ENCODE assay signal across 13 cellular contexts in the genomic region with DNA sequence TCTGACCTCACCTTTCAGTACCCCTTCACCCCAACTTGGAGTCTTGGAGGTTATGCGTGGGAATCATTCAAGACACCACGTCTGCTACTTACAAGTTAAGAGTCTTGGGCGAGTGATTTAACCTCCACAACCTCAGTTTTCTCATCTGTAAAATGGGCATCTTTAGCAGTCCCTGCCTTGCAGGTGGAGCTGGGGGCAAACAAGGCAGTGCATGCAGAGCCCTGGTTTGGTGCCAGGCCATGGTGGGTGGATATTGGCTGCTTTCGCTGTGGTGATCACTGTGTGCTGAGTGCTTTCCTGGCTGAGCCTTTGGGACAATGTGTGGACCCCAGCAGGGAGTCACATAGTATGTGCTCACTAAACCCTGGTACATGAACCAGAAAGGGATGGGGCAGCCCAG. TPM values are rescaled to one million over a fixed set of nuclear protein-coding genes. Genes with fewer than 3 reads are reported as not detected.
DNase-seq lines count a peak whose midpoint lies in the region; ATAC-seq, FAIRE-seq and TF ChIP-seq lines count a peak whose summit lies in the region.
"Had no signal": no experiment of that assay in that cellular context is flagged by ENCODE, and none has a peak within 500 bp of the region (broad histone marks: within the 10 kb centered on the region; RNA-seq: fewer than 3 reads in every experiment).

No MANE protein-coding gene starts in this region.

- H3K27ac ChIP-seq in HepG2 (ENCODE audit: extremely low read length, insufficient read depth, low read length) (no peak overlapping the region), right lobe of liver (no peak overlapping the region), WERI-Rb-1 (peak overlapping the region; percentile 72), temporal lobe (ENCODE audit: low read depth, low read length) (peak overlapping the region; percentile 100)
- H3K27ac ChIP-seq: hepatocyte had no signal

- H4K20me1 ChIP-seq in HepG2 (ENCODE audit: insufficient read depth, low read length), result no peaks in the 10 kb centered on the region

- POLR2A ChIA-PET in HepG2 (lab: Yijun Ruan, JAX), result interaction anchor here (1.0 to 5.3 kb wide), 9 partner anchors 8 to 27 kb away, joined by 3 to 44 read pairs (median 11); a partner anchor contains a TSS

- no peak overlapping the region for H2AFZ ChIP-seq in HepG2 (ENCODE audit: low read length)
- H2AFZ ChIP-seq: hepatocyte had no signal

- TF ChIP-seq CTCF in HepG2 (CRISPR knock-in tag; IDR thresholded peaks at IDR 0.05) (no peak), right lobe of liver (IDR thresholded peaks at IDR 0.05) (no peak), WERI-Rb-1 (IDR thresholded peaks at IDR 0.05; ENCODE audit: low read depth, low read length) (no peak)

- no peak for DNase-seq in HepG2 (ENCODE audit: low spot score)
- no peak for DNase-seq in right lobe of liver
- DNase-seq in WERI-Rb-1, result no peak
- no peak for DNase-seq in activated gamma-delta T cell (lab: John Stamatoyannopoulos, UW)
- DNase-seq in KBM-7, result no peak
- DNase-seq: kidney glomerular epithelial cell had no signal

- CTCF ChIA-PET in HepG2 (lab: Yijun Ruan, JAX; ENCODE audit: low intra/inter-chr PET ratio, low total read pairs), result interaction anchor here (1.9 to 4.1 kb wide), 2 partner anchors 22 to 27 kb away, joined by 8 to 59 read pairs; no protein-coding TSS in a partner anchor

- 86% methylated on average over 4 of the region's 4 CpGs for WGBS in HepG2 (ENCODE audit: low lambda C conversion rate)
- 87% methylated on average over 3 of the region's 4 CpGs for WGBS in right lobe of liver (ENCODE audit: insufficient coverage, low coverage, low lambda C conversion rate, missing lambda C conversion rate)

- H3K36me3 ChIP-seq in HepG2 (replicated peaks in 1 of 2; ENCODE audit: control insufficient read depth in 1 of 2, insufficient read depth in 2 of 2, low read length in 2 of 2) (no peaks in the 10 kb centered on the region), right lobe of liver (no peaks in the 10 kb centered on the region), WERI-Rb-1 (no peaks in the 10 kb centered on the region)
- H3K36me3 ChIP-seq: cardiac muscle cell, tibial nerve had no signal

- H3K9me3 ChIP-seq in HepG2 (ENCODE audit: low read length), result no peaks in the 10 kb centered on the region
- H3K9me3 ChIP-seq in right lobe of liver, result no peaks in the 10 kb centered on the region
- H3K9me3 ChIP-seq in WERI-Rb-1 (ENCODE audit: severe bottlenecking), result no peaks in the 10 kb centered on the region
- H3K9me3 ChIP-seq in iPS-18c (ENCODE audit: control insufficient read depth, insufficient read depth, low read length), result no peaks in the 10 kb centered on the region
- H3K9me3 ChIP-seq: tibial nerve had no signal

- intact Hi-C loops in HepG2 (cut with micrococcal nuclease; ENCODE audit: unreplicated experiment), result loop anchor here (2.0 kb wide), 1 partner anchor 27 kb away; no protein-coding TSS in a partner anchor
- intact Hi-C loops in right lobe of liver (cut with DNase I), result no loop called here

- ATAC-seq in HepG2, result no peak
- ATAC-seq in right lobe of liver, result no peak
- ATAC-seq in GM18909 (IDR thresholded peaks at IDR 0.05; ENCODE audit: poor library complexity, unreplicated experiment), result no peak

- no peak for FAIRE-seq in HepG2 (lab: Jason Lieb, UNC)
- FAIRE-seq: A204.1 had no signal

- BruUV-seq in HepG2 (replicated peaks; lab: Mats Ljungman, UMichigan), result no TSS peak

- in situ Hi-C loops in HepG2 (cut with HindIII; ENCODE audit: extremely low pct_ligation_motif_present, low pct_unique_long_range_greater_than_20kb) (no loop called here), KBM-7 (cut with MboI; ENCODE audit: low pct_unique_long_range_greater_than_20kb, low sequenced_read_pairs) (no loop called here)

- no peak for TF ChIP-seq POLR2A in HepG2 (IDR thresholded peaks at IDR 0.05; ENCODE audit: insufficient read depth in 1 of 2, low read depth in 2 of 2, low read length in 2 of 2)
- TF ChIP-seq POLR2A in right lobe of liver (IDR thresholded peaks at IDR 0.05), result no peak

- no peaks in the 10 kb centered on the region for H3K79me2 ChIP-seq in HepG2 (ENCODE audit: insufficient read depth, low read length)
- H3K79me2 ChIP-seq: hepatocyte had no signal

- peak overlapping the region in 1 of 3 experiments; percentile 55; a peak in 1 of 6 replicates for H3K4me3 ChIP-seq in HepG2 (replicated peaks in 1 of 3; ENCODE audit: insufficient read depth in 1 of 3, low read depth in 2 of 3, low read length in 3 of 3)
- no peak overlapping the region for H3K4me3 ChIP-seq in right lobe of liver
- no peak overlapping the region for H3K4me3 ChIP-seq in WERI-Rb-1 (ENCODE audit: low read depth, low read length)
- H3K4me3 ChIP-seq in iPS-18c (ENCODE audit: insufficient read depth, low read depth, low read length), result peak overlapping the region; percentile 51
- H3K4me3 ChIP-seq: hepatocyte, tibial nerve had no signal

- H3K4me2 ChIP-seq in HepG2 (ENCODE audit: low read depth, low read length), result peak overlapping the region; percentile 71; the same call in 1 of the 2 replicates
- H3K4me2 ChIP-seq: hepatocyte had no signal

- no peak for TF ChIP-seq RAD21 in HepG2 (CRISPR knock-in tag; IDR thresholded peaks at IDR 0.05)

- H3K4me1 ChIP-seq in HepG2 (ENCODE audit: insufficient read depth, low read length), result peaks cover 46% of the 10 kb centered on the region
- no peaks in the 10 kb centered on the region for H3K4me1 ChIP-seq in right lobe of liver

- H3K9ac ChIP-seq in HepG2 (ENCODE audit: insufficient read depth, low read depth, low read length), result no peak overlapping the region

- H3K27me3 ChIP-seq in HepG2 (ENCODE audit: control insufficient read depth in 1 of 2, insufficient read depth in 2 of 2, low read length in 2 of 2), result peaks cover 4 to 25% of the 10 kb centered on the region in 2 experiments; a peak in 3 of 5 replicates
- no peaks in the 10 kb centered on the region for H3K27me3 ChIP-seq in right lobe of liver
- no peaks in the 10 kb centered on the region for H3K27me3 ChIP-seq in WERI-Rb-1 (ENCODE audit: insufficient read depth, low read depth, severe bottlenecking)
- H3K27me3 ChIP-seq: cardiac muscle cell, hepatocyte, tibial nerve had no signal

- TF ChIP-seq EP300 in HepG2 (IDR thresholded peaks at IDR 0.05; ENCODE audit: low read depth in 2 of 2, low read length in 2 of 2) (no peak), HepG2 (CRISPR knock-in tag; IDR thresholded peaks at IDR 0.05; ENCODE audit: borderline replicate concordance) (no peak)

TF ChIP-seq in HepG2, 621 proteins besides CTCF, POLR2A, EP300 and RAD21 (continues in another document):
- TF ChIP-seq ZNF20 (CRISPR knock-in tag; IDR thresholded peaks at IDR 0.05) (no peak), ZNF543 (CRISPR knock-in tag; IDR thresholded peaks at IDR 0.05) (no peak), ZNF160 (CRISPR knock-in tag; IDR thresholded peaks at IDR 0.05) (no peak)

RNA-seq across cellular contexts. Expression of a gene that starts 20.4 kb away (rescaled TPM):
- 1,086 and 1,212 TPM in 2 replicates for total RNA-seq in HepG2 (2016; rRNA removed; fragmentation: Illumina TruSeq; extraction: Trizol)
- total RNA-seq in HepG2 (2016; cell fraction: cytosol; rRNA removed; fragmentation: Illumina TruSeq; extraction: Trizol; ENCODE audit: low read depth), result 383 and 429 TPM in 2 replicates
- total RNA-seq in HepG2 (2016; cell fraction: insoluble cytoplasmic fraction; rRNA removed; fragmentation: Illumina TruSeq; extraction: Trizol), result 1,123 and 1,183 TPM in 2 replicates
- 561 and 605 TPM in 2 replicates for total RNA-seq in HepG2 (2016; cell fraction: membrane; rRNA removed; fragmentation: Illumina TruSeq; extraction: Trizol)
- total RNA-seq in HepG2 (2016; cell fraction: nucleus; rRNA removed; fragmentation: Illumina TruSeq; extraction: Trizol), result 429 and 440 TPM in 2 replicates
- polyA plus RNA-seq in HepG2 (2011; rRNA removed), result 174 and 190 TPM in 2 replicates
- 192 and 196 TPM in 2 replicates for polyA plus RNA-seq in HepG2 (2011; cell fraction: cytosol; rRNA removed)
- 112 and 149 TPM in 2 replicates for polyA plus RNA-seq in HepG2 (2011; cell fraction: nucleus; rRNA removed)
- 399 and 565 TPM in 2 replicates for polyA plus RNA-seq in HepG2 (2012)
- 460 and 492 TPM in 2 replicates for polyA plus RNA-seq in HepG2 (2016; cell fraction: cytosol; fragmentation: Illumina TruSeq; extraction: Trizol; ENCODE audit: low read depth)
- polyA plus RNA-seq in HepG2 (2016; cell fraction: insoluble cytoplasmic fraction; fragmentation: Illumina TruSeq; extraction: Trizol; ENCODE audit: low read depth), result 2,053 and 2,108 TPM in 2 replicates
- 673 and 705 TPM in 2 replicates for polyA plus RNA-seq in HepG2 (2016; cell fraction: membrane; fragmentation: Illumina TruSeq; extraction: Trizol; ENCODE audit: low read depth)
- 1,089 and 1,130 TPM in 2 replicates for polyA plus RNA-seq in HepG2 (2016; cell fraction: nucleus; fragmentation: Illumina TruSeq; extraction: Trizol; ENCODE audit: insufficient read depth, low read depth)
- 146 and 188 TPM in 2 replicates for polyA minus RNA-seq in HepG2 (2011; rRNA and poly(A)+ RNA removed; ENCODE audit: low replicate concordance)
- polyA minus RNA-seq in HepG2 (2011; cell fraction: cytosol; rRNA and poly(A)+ RNA removed), result 210 and 216 TPM in 2 replicates
- 83.7 and 96.4 TPM in 2 replicates for polyA minus RNA-seq in HepG2 (2011; cell fraction: nucleus; rRNA and poly(A)+ RNA removed)
- 100 to 1,000 TPM; 180 to 373 (median 252) TPM for total RNA-seq in right lobe of liver
- 458 TPM for total RNA-seq in temporal lobe

Comparison
In these comparisons a context has a peak if more than half of its experiments do, and no peak if none do; other contexts are left out.
1. H3K27ac ChIP-seq: peak in WERI-Rb-1 (single experiment) and temporal lobe (single experiment); none in HepG2 (single experiment) and right lobe of liver (0 of 3).